ENCODE assay signal across 13 cellular contexts in the genomic region with DNA sequence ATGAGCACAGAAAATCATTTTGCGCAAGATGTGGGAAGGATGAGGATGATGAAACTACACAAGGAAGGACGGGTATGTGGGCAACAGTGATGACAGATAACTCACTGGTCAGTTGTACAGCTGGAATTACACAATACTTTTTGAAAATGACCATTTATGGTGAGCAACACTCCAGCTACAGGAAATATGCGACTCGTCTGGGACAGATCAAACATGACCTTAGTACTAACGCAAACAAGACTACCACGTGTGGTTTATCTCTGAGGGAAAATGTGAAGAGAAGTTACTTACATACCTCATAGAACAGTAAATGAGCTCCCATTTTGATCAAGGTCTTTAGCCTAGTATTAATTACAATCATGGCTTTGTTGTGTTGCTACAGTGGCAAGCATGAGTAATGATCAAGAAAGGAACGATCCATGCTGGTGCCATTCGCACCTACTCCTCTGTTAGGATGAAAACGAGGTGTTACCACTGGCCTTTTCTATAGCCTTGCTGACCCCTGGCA.
DNase-seq lines count a peak whose midpoint lies in the region; ATAC-seq and TF ChIP-seq lines count a peak whose summit lies in the region.
"Had no signal": no experiment of that assay in that cellular context is flagged by ENCODE, and none has a peak within 500 bp of the region (broad histone marks: within the 10 kb centered on the region; RNA-seq: fewer than 3 reads in every experiment).

No MANE protein-coding gene starts in this region.

- no peaks in the 10 kb centered on the region for H3K9me3 ChIP-seq in tibial nerve
- H3K9me3 ChIP-seq: thoracic aorta had no signal

- TF ChIP-seq POLR2A in tibial nerve (IDR thresholded peaks at IDR 0.05), result no peak

- no peak overlapping the region for H3K4me3 Mint-ChIP-seq in T-cell
- H3K4me3 Mint-ChIP-seq: activated T-cell treated with anti-CD3 and anti-CD28 coated beads, Interleukin-2, amount 50 U/mL, for 24 hours; memory B cell had no signal

- DNase-seq in HT1080 (ENCODE audit: low read depth) (peak; percentile 83), amniotic epithelial cell (ENCODE audit: low read depth) (peak; percentile 100), iris pigment epithelial cell (ENCODE audit: low read depth) (peak; percentile 99), tibial nerve (ENCODE audit: low spot score in 2 of 2) (peak in 1 of 2 donors; percentile 50), T-cell (no peak), G401 (ENCODE audit: low spot score) (no peak), globus pallidus (ENCODE audit: low spot score) (no peak)
- DNase-seq: activated T-cell treated with anti-CD3 and anti-CD28 coated beads, Interleukin-2, amount 50 U/mL, for 24 hours; effector CD4-positive, alpha-beta T cell; NCI-H2171 treated with DMSO at 0.1 percent for 48 hours had no signal

- peak; percentile 68 to 86 for TF ChIP-seq EP300 in tibial nerve (IDR thresholded peaks at IDR 0.05)

- no peaks in the 10 kb centered on the region for H3K27me3 Mint-ChIP-seq in T-cell
- H3K27me3 Mint-ChIP-seq: activated T-cell treated with anti-CD3 and anti-CD28 coated beads, Interleukin-2, amount 50 U/mL, for 24 hours; memory B cell had no signal

- H3K27ac Mint-ChIP-seq in T-cell, result no peak overlapping the region
- H3K27ac Mint-ChIP-seq: activated T-cell treated with anti-CD3 and anti-CD28 coated beads, Interleukin-2, amount 50 U/mL, for 24 hours; memory B cell had no signal

- WGBS in tibial nerve, 2 donors, result 62% methylated on average over 9 of the region's 9 CpGs

- POLR2A ChIA-PET in T-cell (lab: Charles Lee), result no interaction called here

- H3K36me3 Mint-ChIP-seq in T-cell, result no peaks in the 10 kb centered on the region
- H3K36me3 Mint-ChIP-seq: memory B cell had no signal

- in situ Hi-C loops in G401 (cut with HindIII; ENCODE audit: low sequenced_read_pairs), result no loop called here

- ATAC-seq in T-cell (replicated peaks in 1 of 4) (no peak), GM21619 (IDR thresholded peaks at IDR 0.05; ENCODE audit: unreplicated experiment) (no peak)

- H3K36me3 ChIP-seq in tibial nerve, result no peaks in the 10 kb centered on the region
- H3K36me3 ChIP-seq: thoracic aorta had no signal

- H3K4me1 ChIP-seq in tibial nerve, result peaks cover 0 to 27% (median 5%) of the 10 kb centered on the region in 4 donors

- no peaks in the 10 kb centered on the region for H3K4me1 Mint-ChIP-seq in T-cell
- H3K4me1 Mint-ChIP-seq: memory B cell had no signal

- H3K27ac ChIP-seq in tibial nerve, result peak overlapping the region in 3 of 4 donors; percentile 24 to 54 (median 47)
- H3K27ac ChIP-seq: thoracic aorta had no signal

- H3K9me3 Mint-ChIP-seq in T-cell, result peaks cover 4 to 5% (median 4%) of the 10 kb centered on the region in 3 donors
- H3K9me3 Mint-ChIP-seq: activated T-cell treated with anti-CD3 and anti-CD28 coated beads, Interleukin-2, amount 50 U/mL, for 24 hours had no signal

- TF ChIP-seq CTCF in tibial nerve (IDR thresholded peaks at IDR 0.05), result no peak

- CTCF ChIA-PET in T-cell (lab: Charles Lee), result no interaction called here

- H3K4me3 ChIP-seq in tibial nerve, result no peak overlapping the region
- H3K4me3 ChIP-seq: thoracic aorta had no signal

- no peaks in the 10 kb centered on the region for H3K27me3 ChIP-seq in tibial nerve

Comparison
In these comparisons a context has a peak if more than half of its experiments do, and no peak if none do; other contexts are left out.
1. DNase-seq: peak in HT1080 (single experiment), amniotic epithelial cell (single experiment) and iris pigment epithelial cell (single experiment); none in T-cell (0 of 34), G401 (single experiment) and globus pallidus (single experiment).